In the genomic region with DNA sequence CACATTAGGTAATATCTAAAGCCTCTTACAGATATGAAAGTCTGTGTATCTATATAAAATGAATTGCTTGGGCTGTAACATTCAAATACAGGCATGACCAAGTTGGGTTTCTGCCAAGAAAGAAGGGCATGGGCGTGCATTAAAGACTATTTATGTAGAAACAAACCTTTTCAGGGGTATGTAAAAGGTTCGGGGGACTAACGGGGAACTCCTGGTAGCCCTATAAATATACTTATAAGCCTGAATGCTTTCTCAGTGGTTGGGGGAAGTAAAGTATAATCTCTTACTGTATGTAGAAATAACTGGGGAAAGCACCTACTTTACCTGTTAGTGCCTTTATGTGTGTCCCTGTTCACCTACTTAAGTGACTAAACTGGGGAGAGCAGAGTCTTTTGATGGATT, we compare ENCODE assay signal across 1 cellular context.
TF ChIP-seq lines count a peak whose summit lies in the region.

No MANE protein-coding gene starts in this region.

TF ChIP-seq in SK-N-SH, 30 proteins besides CTCF, POLR2A, EP300 and RAD21 (continued from another document):
- TF ChIP-seq, protein P1, sequence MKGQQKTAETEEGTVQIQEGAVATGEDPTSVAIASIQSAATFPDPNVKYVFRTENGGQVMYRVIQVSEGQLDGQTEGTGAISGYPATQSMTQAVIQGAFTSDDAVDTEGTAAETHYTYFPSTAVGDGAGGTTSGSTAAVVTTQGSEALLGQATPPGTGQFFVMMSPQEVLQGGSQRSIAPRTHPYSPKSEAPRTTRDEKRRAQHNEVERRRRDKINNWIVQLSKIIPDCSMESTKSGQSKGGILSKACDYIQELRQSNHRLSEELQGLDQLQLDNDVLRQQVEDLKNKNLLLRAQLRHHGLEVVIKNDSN (IDR thresholded peaks at IDR 0.05; ENCODE audit: borderline replicate concordance, low read depth), result no peak
